Comparison of ENCODE assay signal across 8 cellular contexts in the genomic region with DNA sequence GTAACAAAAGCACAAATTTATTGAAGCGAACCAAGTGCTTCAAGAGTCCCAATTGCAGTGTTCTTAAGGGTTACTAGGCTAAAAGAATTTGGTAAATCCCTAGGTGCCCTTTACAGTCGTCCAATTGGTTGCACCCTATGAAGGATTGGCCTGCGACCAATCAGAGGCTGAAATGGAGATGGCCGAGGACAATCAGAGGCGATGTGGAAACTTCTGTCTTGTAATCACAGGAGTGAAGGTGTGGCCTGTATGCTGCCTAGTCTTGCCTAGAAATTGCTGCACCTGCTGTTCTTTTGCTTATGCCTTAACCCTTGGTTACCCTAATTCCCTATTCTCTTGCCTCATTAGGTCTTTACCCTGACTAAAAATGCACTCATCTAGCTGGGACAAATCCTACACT. TPM values are rescaled to one million over a fixed set of nuclear protein-coding genes. Genes with fewer than 3 reads are reported as not detected.
A peak's percentile ranks its signal among the peaks of the same experiment; 100 is the strongest.
DNase-seq lines count a peak whose midpoint lies in the region; ATAC-seq and TF ChIP-seq lines count a peak whose summit lies in the region.

No MANE protein-coding gene starts in this region.

- TF ChIP-seq RAD21 in neural cell (conservative IDR thresholded peaks at IDR 0.05) = no peak

- H3K27ac ChIP-seq in breast epithelium (peak overlapping the region; percentile 96), neural cell (ENCODE audit: low read length) (peak overlapping the region; percentile 94)

- H3K9ac ChIP-seq in ES-I3 (ENCODE audit: low read depth, low read length) = peak overlapping the region; percentile 93; the same call in 1 of the 2 replicates
- H3K9ac ChIP-seq in neural cell (ENCODE audit: low read length) = peak overlapping the region; percentile 93

- H3K4me2 ChIP-seq in neural cell (ENCODE audit: low read length) = peak overlapping the region; percentile 84

- no peak for TF ChIP-seq EP300 in neural cell (conservative IDR thresholded peaks at IDR 0.05; ENCODE audit: poor library complexity, severe bottlenecking)

- H3K36me3 ChIP-seq in ES-I3 (ENCODE audit: insufficient read depth, low read length) = no peaks in the 10 kb centered on the region
- H3K36me3 ChIP-seq in breast epithelium = no peaks in the 10 kb centered on the region
- H3K36me3 ChIP-seq in neural cell (ENCODE audit: insufficient read depth, low read length) = no peaks in the 10 kb centered on the region

- peaks cover 32% of the 10 kb centered on the region for H3K79me2 ChIP-seq in neural cell (replicated peaks; ENCODE audit: insufficient read depth, low read length)

- H3K4me3 ChIP-seq in breast epithelium (peak overlapping the region; percentile 58 to 88 (median 79)), neural cell (ENCODE audit: low read length) (peak overlapping the region; percentile 94)

- H3F3A ChIP-seq in neural cell (ENCODE audit: insufficient read depth, low read length, poor library complexity, severe bottlenecking) = no peaks in the 10 kb centered on the region

- TF ChIP-seq POLR2A in breast epithelium (IDR thresholded peaks at IDR 0.05) = no peak

- H3K9me3 ChIP-seq in ES-I3 (ENCODE audit: control insufficient read depth, insufficient read depth, low read length) = no peaks in the 10 kb centered on the region
- H3K9me3 ChIP-seq in breast epithelium = no peaks in the 10 kb centered on the region
- peaks cover 4% of the 10 kb centered on the region for H3K9me3 ChIP-seq in neural cell (ENCODE audit: low read length)

- intact Hi-C loops in breast epithelium (cut with DNase I; ENCODE audit: low total_unique reads) = no loop called here

- no peaks in the 10 kb centered on the region for H3K27me3 ChIP-seq in breast epithelium
- no peaks in the 10 kb centered on the region for H3K27me3 ChIP-seq in neural cell (ENCODE audit: insufficient read depth, low read depth, low read length)

- no peak overlapping the region for H2AFZ ChIP-seq in neural cell (ENCODE audit: low read depth, low read length)

- no peaks in the 10 kb centered on the region for H4K20me1 ChIP-seq in neural cell (ENCODE audit: insufficient read depth)

- no peak for ATAC-seq in GM18907 (IDR thresholded peaks at IDR 0.05; ENCODE audit: unreplicated experiment)

- TF ChIP-seq CTCF in breast epithelium (IDR thresholded peaks at IDR 0.05) = no peak
- no peak for TF ChIP-seq CTCF in neural cell (IDR thresholded peaks at IDR 0.05; ENCODE audit: poor library complexity, severe bottlenecking)

- H3K4me1 ChIP-seq in ES-I3 (ENCODE audit: insufficient read depth, low read length) = peaks cover 6% of the 10 kb centered on the region; the same call in 1 of the 2 replicates
- H3K4me1 ChIP-seq in breast epithelium = no peaks in the 10 kb centered on the region

- DNase-seq in NAMALWA (ENCODE audit: low spot score) = peak; percentile 41
- DNase-seq in breast epithelium (ENCODE audit: low spot score in 2 of 2) = no peak
- no peak for DNase-seq in hepatic stellate cell (ENCODE audit: low spot score)
- no peak for DNase-seq in HuH-7.5 (ENCODE audit: low spot score)
- no peak for DNase-seq in activated CD4-positive, alpha-beta T cell treated with anti-CD3 and anti-CD28 coated beads, Interleukin-2, amount 50 U/mL, for 48 hours

- H3K9me2 ChIP-seq in neural cell (ENCODE audit: insufficient read depth, low read length) = no peaks in the 10 kb centered on the region

TF ChIP-seq in neural cell, 6 proteins besides CTCF, POLR2A, EP300 and RAD21:
- TF ChIP-seq SMC3 (conservative IDR thresholded peaks at IDR 0.05; ENCODE audit: poor library complexity) (no peak), POLR2AphosphoS5 (IDR thresholded peaks at IDR 0.05) (no peak), EZH2 (IDR thresholded peaks at IDR 0.05; ENCODE audit: borderline replicate concordance, insufficient read depth, low read length, poor library complexity, severe bottlenecking) (no peak), TAF1 (IDR thresholded peaks at IDR 0.05; ENCODE audit: low read depth) (no peak), MXI1 (conservative IDR thresholded peaks at IDR 0.05; ENCODE audit: poor library complexity, severe bottlenecking) (no peak)
- TF ChIP-seq, protein P1, sequence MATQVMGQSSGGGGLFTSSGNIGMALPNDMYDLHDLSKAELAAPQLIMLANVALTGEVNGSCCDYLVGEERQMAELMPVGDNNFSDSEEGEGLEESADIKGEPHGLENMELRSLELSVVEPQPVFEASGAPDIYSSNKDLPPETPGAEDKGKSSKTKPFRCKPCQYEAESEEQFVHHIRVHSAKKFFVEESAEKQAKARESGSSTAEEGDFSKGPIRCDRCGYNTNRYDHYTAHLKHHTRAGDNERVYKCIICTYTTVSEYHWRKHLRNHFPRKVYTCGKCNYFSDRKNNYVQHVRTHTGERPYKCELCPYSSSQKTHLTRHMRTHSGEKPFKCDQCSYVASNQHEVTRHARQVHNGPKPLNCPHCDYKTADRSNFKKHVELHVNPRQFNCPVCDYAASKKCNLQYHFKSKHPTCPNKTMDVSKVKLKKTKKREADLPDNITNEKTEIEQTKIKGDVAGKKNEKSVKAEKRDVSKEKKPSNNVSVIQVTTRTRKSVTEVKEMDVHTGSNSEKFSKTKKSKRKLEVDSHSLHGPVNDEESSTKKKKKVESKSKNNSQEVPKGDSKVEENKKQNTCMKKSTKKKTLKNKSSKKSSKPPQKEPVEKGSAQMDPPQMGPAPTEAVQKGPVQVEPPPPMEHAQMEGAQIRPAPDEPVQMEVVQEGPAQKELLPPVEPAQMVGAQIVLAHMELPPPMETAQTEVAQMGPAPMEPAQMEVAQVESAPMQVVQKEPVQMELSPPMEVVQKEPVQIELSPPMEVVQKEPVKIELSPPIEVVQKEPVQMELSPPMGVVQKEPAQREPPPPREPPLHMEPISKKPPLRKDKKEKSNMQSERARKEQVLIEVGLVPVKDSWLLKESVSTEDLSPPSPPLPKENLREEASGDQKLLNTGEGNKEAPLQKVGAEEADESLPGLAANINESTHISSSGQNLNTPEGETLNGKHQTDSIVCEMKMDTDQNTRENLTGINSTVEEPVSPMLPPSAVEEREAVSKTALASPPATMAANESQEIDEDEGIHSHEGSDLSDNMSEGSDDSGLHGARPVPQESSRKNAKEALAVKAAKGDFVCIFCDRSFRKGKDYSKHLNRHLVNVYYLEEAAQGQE (IDR thresholded peaks at IDR 0.05; ENCODE audit: borderline replicate concordance) = no peak

RNA-seq across cellular contexts. Expression of a gene that starts 1.1 kb away (rescaled TPM):
- 10 to 100 TPM; 11.8 to 23.0 (median 17.4) TPM for total RNA-seq in breast epithelium
- polyA plus RNA-seq in neural cell = 136 and 147 TPM in 2 replicates
- polyA minus RNA-seq in neural cell = 113 and 116 TPM in 2 replicates
